Comparison of ENCODE assay signal across 8 cellular contexts in the genomic region with DNA sequence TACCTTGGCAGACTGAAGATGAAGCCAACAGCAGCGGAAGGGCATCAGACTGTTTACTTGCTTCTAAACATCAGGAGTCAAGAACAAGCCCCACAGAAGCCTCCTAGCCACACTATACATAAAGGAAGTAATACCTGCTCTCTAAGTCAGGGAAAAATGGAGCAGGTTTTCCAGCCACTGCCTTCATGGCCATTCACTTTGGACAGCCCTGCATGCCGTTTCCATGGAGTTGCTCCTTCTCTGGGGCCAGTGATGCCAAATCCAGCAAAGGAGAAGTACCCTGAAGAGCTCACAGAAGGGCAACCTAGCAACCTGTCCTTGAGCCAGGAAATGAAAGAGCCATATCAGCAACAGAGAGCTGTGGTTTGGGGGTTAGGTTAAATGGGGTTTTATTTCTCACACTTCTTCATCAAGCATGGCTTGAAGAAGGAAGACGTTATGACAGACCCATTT. TPM values are rescaled to one million over a fixed set of nuclear protein-coding genes. Genes with fewer than 3 reads are reported as not detected.
DNase-seq lines count a peak whose midpoint lies in the region; ATAC-seq, FAIRE-seq and TF ChIP-seq lines count a peak whose summit lies in the region.
"Not testable (repeated sequence)": the region's sequence is repeated elsewhere in the genome, so short reads cannot be mapped to it uniquely, and the experiment has no call there.

No MANE protein-coding gene starts in this region.

- not testable (repeated sequence) for H3K36me3 Mint-ChIP-seq in activated CD4-positive, alpha-beta memory T cell treated with anti-CD3 and anti-CD28 coated beads, Interleukin-2, amount 10 ng/mL, durations not matched to agents 7 days and 5 days (ENCODE audit: low read depth); stimulated activated effector memory CD8-positive, alpha-beta T cell treated with anti-CD3 and anti-CD28 coated beads, Interleukin-12 subunit alpha, Interleukin-12 subunit beta, amount 100 ng/mL, for 72 hours

- POLR2A ChIA-PET in activated CD4-positive, alpha-beta memory T cell treated with anti-CD3 and anti-CD28 coated beads, Interleukin-2, amount 10 ng/mL, durations not matched to agents 7 days and 5 days (lab: Charles Lee): interaction anchor here (1.0 kb wide), 1 partner anchor 46 kb away, joined by 4 read pairs; no protein-coding TSS in a partner anchor

- H3K79me2 ChIP-seq in MM.1S (ENCODE audit: low read length): peaks cover 51% of the 10 kb centered on the region

- peak; percentile 2 for DNase-seq in GF-D8 (lab: John Stamatoyannopoulos, UW)
- not testable (repeated sequence) for DNase-seq in GM19239 (ENCODE audit: insufficient read length, low spot score); MM.1S; activated CD4-positive, alpha-beta memory T cell treated with anti-CD3 and anti-CD28 coated beads, Interleukin-2, amount 10 ng/mL, durations not matched to agents 7 days and 5 days; stimulated activated effector memory CD8-positive, alpha-beta T cell treated with anti-CD3 and anti-CD28 coated beads, Interleukin-12 subunit alpha, Interleukin-12 subunit beta, amount 100 ng/mL, for 72 hours (ENCODE audit: low spot score in 2 of 2)
- DNase-seq in central memory CD4-positive, alpha-beta T cell: peak; percentile 55

- peak overlapping the region; percentile 82 for H3K27ac Mint-ChIP-seq in activated CD4-positive, alpha-beta memory T cell treated with anti-CD3 and anti-CD28 coated beads, Interleukin-2, amount 10 ng/mL, durations not matched to agents 7 days and 5 days
- not testable (repeated sequence) for H3K27ac Mint-ChIP-seq in stimulated activated effector memory CD8-positive, alpha-beta T cell treated with anti-CD3 and anti-CD28 coated beads, Interleukin-12 subunit alpha, Interleukin-12 subunit beta, amount 100 ng/mL, for 72 hours

- H2AFZ ChIP-seq in MM.1S (ENCODE audit: low read length): peak overlapping the region; percentile 52; the same call in 1 of the 2 replicates

- peaks cover 30% of the 10 kb centered on the region for H3K4me1 ChIP-seq in MM.1S (ENCODE audit: low read length)

- H3K4me2 ChIP-seq in MM.1S (ENCODE audit: low read depth, low read length): peak overlapping the region; percentile 72

- not testable (repeated sequence) for H3K9me3 ChIP-seq in MM.1S (replicated peaks; ENCODE audit: insufficient read depth, low read length)

- TF ChIP-seq CTCF in MM.1S (IDR thresholded peaks at IDR 0.05; ENCODE audit: low read length): not testable (repeated sequence)

- peaks cover 39% of the 10 kb centered on the region for H3K4me1 Mint-ChIP-seq in activated CD4-positive, alpha-beta memory T cell treated with anti-CD3 and anti-CD28 coated beads, Interleukin-2, amount 10 ng/mL, durations not matched to agents 7 days and 5 days
- peaks cover 43% of the 10 kb centered on the region for H3K4me1 Mint-ChIP-seq in stimulated activated effector memory CD8-positive, alpha-beta T cell treated with anti-CD3 and anti-CD28 coated beads, Interleukin-12 subunit alpha, Interleukin-12 subunit beta, amount 100 ng/mL, for 72 hours

- not testable (repeated sequence) for H3K27me3 ChIP-seq in MM.1S (replicated peaks; ENCODE audit: insufficient read depth, low read length)

- peak; percentile 99 for FAIRE-seq in GM19239 (lab: Jason Lieb, UNC)

- H3K4me3 Mint-ChIP-seq in activated CD4-positive, alpha-beta memory T cell treated with anti-CD3 and anti-CD28 coated beads, Interleukin-2, amount 10 ng/mL, durations not matched to agents 7 days and 5 days: peak overlapping the region; percentile 60
- peak overlapping the region; percentile 83 for H3K4me3 Mint-ChIP-seq in stimulated activated effector memory CD8-positive, alpha-beta T cell treated with anti-CD3 and anti-CD28 coated beads, Interleukin-12 subunit alpha, Interleukin-12 subunit beta, amount 100 ng/mL, for 72 hours

- H4K20me1 ChIP-seq in MM.1S (ENCODE audit: insufficient read depth, low read length): not testable (repeated sequence)

- peaks cover 19% of the 10 kb centered on the region for H3F3A ChIP-seq in MM.1S (ENCODE audit: insufficient read depth, low read length)

- peak overlapping the region; percentile 80; the same call in 1 of the 2 replicates for H3K9ac ChIP-seq in MM.1S (ENCODE audit: low read length)

- CTCF ChIA-PET in activated CD4-positive, alpha-beta memory T cell treated with anti-CD3 and anti-CD28 coated beads, Interleukin-2, amount 10 ng/mL, durations not matched to agents 7 days and 5 days (lab: Charles Lee): interaction anchor here (1.0 to 2.2 kb wide), 4 partner anchors 10 to 57 kb away, joined by 4 to 5 read pairs (median 4); no protein-coding TSS in a partner anchor

- not testable (repeated sequence) for H3K9me3 Mint-ChIP-seq in activated CD4-positive, alpha-beta memory T cell treated with anti-CD3 and anti-CD28 coated beads, Interleukin-2, amount 10 ng/mL, durations not matched to agents 7 days and 5 days; stimulated activated effector memory CD8-positive, alpha-beta T cell treated with anti-CD3 and anti-CD28 coated beads, Interleukin-12 subunit alpha, Interleukin-12 subunit beta, amount 100 ng/mL, for 72 hours

- ATAC-seq in GM21786 (IDR thresholded peaks at IDR 0.05; ENCODE audit: unreplicated experiment) (peak; percentile 41), HG03139 (IDR thresholded peaks at IDR 0.05; ENCODE audit: unreplicated experiment) (peak; percentile 46)
- ATAC-seq in stimulated activated effector memory CD8-positive, alpha-beta T cell treated with anti-CD3 and anti-CD28 coated beads, Interleukin-12 subunit alpha, Interleukin-12 subunit beta, amount 100 ng/mL, for 72 hours: peak; percentile 55

- not testable (repeated sequence) for H3K9me2 ChIP-seq in MM.1S (replicated peaks; ENCODE audit: insufficient read depth, low read length)

- H3K27ac ChIP-seq in MM.1S (ENCODE audit: low read length): peak overlapping the region; percentile 82

- peak overlapping the region; percentile 67 for H3K4me3 ChIP-seq in MM.1S (ENCODE audit: low read length)

- H3K27me3 Mint-ChIP-seq in activated CD4-positive, alpha-beta memory T cell treated with anti-CD3 and anti-CD28 coated beads, Interleukin-2, amount 10 ng/mL, durations not matched to agents 7 days and 5 days: not testable (repeated sequence)

- not testable (repeated sequence) for H3K36me3 ChIP-seq in MM.1S (replicated peaks; ENCODE audit: insufficient read depth, low read length)

RNA-seq across cellular contexts. Expression of a gene that starts 1.8 kb away (rescaled TPM):
- 1 to 10 TPM; 1.6 to 2.8 TPM for total RNA-seq in activated CD4-positive, alpha-beta memory T cell treated with anti-CD3 and anti-CD28 coated beads, Interleukin-2, amount 10 ng/mL, durations not matched to agents 7 days and 5 days

RNA-seq across cellular contexts. Expression of a gene that starts 34.5 kb away (rescaled TPM):
- 1 to 10 TPM; 1.9 to 2.9 TPM for total RNA-seq in activated CD4-positive, alpha-beta memory T cell treated with anti-CD3 and anti-CD28 coated beads, Interleukin-2, amount 10 ng/mL, durations not matched to agents 7 days and 5 days

RNA-seq across cellular contexts. Expression of a gene that starts 46.3 kb away (rescaled TPM):
- 1 to 10 TPM; 7.9 to 8.3 TPM for total RNA-seq in activated CD4-positive, alpha-beta memory T cell treated with anti-CD3 and anti-CD28 coated beads, Interleukin-2, amount 10 ng/mL, durations not matched to agents 7 days and 5 days

RNA-seq across cellular contexts. Expression of a gene that starts 55.7 kb away (rescaled TPM):
- 10 to 100 TPM; 12.9 to 13.1 TPM for total RNA-seq in activated CD4-positive, alpha-beta memory T cell treated with anti-CD3 and anti-CD28 coated beads, Interleukin-2, amount 10 ng/mL, durations not matched to agents 7 days and 5 days
